ENCODE assay signal across 8 cellular contexts in genomic region chr1:167454304-167454928, GRCh38.
DNase-seq lines count a peak whose midpoint lies in the region; ATAC-seq and TF ChIP-seq lines count a peak whose summit lies in the region.

No MANE protein-coding gene starts in this region.

- ATAC-seq in SK-N-SH treated with all-trans-retinoic acid at 6 μM for 48 hours (no peak), HG03175 (IDR thresholded peaks at IDR 0.05; ENCODE audit: unreplicated experiment) (no peak), HG03565 (IDR thresholded peaks at IDR 0.05; ENCODE audit: unreplicated experiment) (no peak), HG03378 (IDR thresholded peaks at IDR 0.05; ENCODE audit: unreplicated experiment) (no peak)

- peak overlapping the region in 1 of 2 experiments; percentile 45; a peak in 1 of 4 replicates for H3K27ac ChIP-seq in SK-N-SH (ENCODE audit: low read depth in 2 of 2, low read length in 1 of 2)

- H3K36me3 ChIP-seq in SK-N-SH (replicated peaks in 1 of 2; ENCODE audit: control insufficient read depth in 1 of 2, insufficient read depth in 2 of 2, low read length in 1 of 2) = no peaks in the 10 kb centered on the region
- no peaks in the 10 kb centered on the region for H3K36me3 ChIP-seq in skeletal muscle satellite cell (ENCODE audit: insufficient read depth, low read length)

- no peaks in the 10 kb centered on the region for H4K20me1 ChIP-seq in SK-N-SH (ENCODE audit: insufficient read depth)

- no peaks in the 10 kb centered on the region for H3K9me3 ChIP-seq in SK-N-SH
- no peaks in the 10 kb centered on the region for H3K9me3 ChIP-seq in skeletal muscle satellite cell (replicated peaks; ENCODE audit: low read length)

- peaks cover 21% of the 10 kb centered on the region for H3K36me3 Mint-ChIP-seq in T-helper 1 cell treated with Interleukin-12 subunit alpha and Interleukin-12 subunit beta and Interleukin-4 antibody, amounts not matched to agents 30 μg/mL and 1 μg/mL, for 36 hours (ENCODE audit: low read depth)

- CTCF ChIA-PET in SK-N-SH (lab: Yijun Ruan, JAX) = interaction anchor here (0.6 to 5.5 kb wide), 12 partner anchors 11 to 544 kb away, joined by 3 to 45 read pairs (median 4); no protein-coding TSS in a partner anchor

- H3F3A ChIP-seq in SK-N-SH (replicated peaks; ENCODE audit: insufficient read depth) = no peaks in the 10 kb centered on the region

- no peaks in the 10 kb centered on the region for H3K79me2 ChIP-seq in SK-N-SH (ENCODE audit: insufficient read depth)

- H3K9ac ChIP-seq in SK-N-SH = peak overlapping the region; percentile 71
- peak overlapping the region; percentile 88 for H3K9ac ChIP-seq in skeletal muscle satellite cell (ENCODE audit: low read depth, low read length)

- H3K4me3 Mint-ChIP-seq in T-helper 1 cell treated with Interleukin-12 subunit alpha and Interleukin-12 subunit beta and Interleukin-4 antibody, amounts not matched to agents 30 μg/mL and 1 μg/mL, for 36 hours = peak overlapping the region; percentile 69

- H3K4me1 Mint-ChIP-seq in T-helper 1 cell treated with Interleukin-12 subunit alpha and Interleukin-12 subunit beta and Interleukin-4 antibody, amounts not matched to agents 30 μg/mL and 1 μg/mL, for 36 hours (ENCODE audit: low read depth) = peaks cover 51% of the 10 kb centered on the region

- no peak for TF ChIP-seq RAD21 in SK-N-SH (IDR thresholded peaks at IDR 0.05; ENCODE audit: low read length)

- H2AFZ ChIP-seq in SK-N-SH (ENCODE audit: low read depth) = peak overlapping the region; percentile 97

- H3K27me3 Mint-ChIP-seq in T-helper 1 cell treated with Interleukin-12 subunit alpha and Interleukin-12 subunit beta and Interleukin-4 antibody, amounts not matched to agents 30 μg/mL and 1 μg/mL, for 36 hours (ENCODE audit: low read depth) = no peaks in the 10 kb centered on the region

- H3K27ac Mint-ChIP-seq in T-helper 1 cell treated with Interleukin-12 subunit alpha and Interleukin-12 subunit beta and Interleukin-4 antibody, amounts not matched to agents 30 μg/mL and 1 μg/mL, for 36 hours = peak overlapping the region; percentile 28

- DNase-seq in SK-N-SH (no peak), fibroblast of peridontal ligament (ENCODE audit: extremely low read depth) (peak; percentile 5)

- H3K27me3 ChIP-seq in SK-N-SH (ENCODE audit: insufficient read depth) (peaks cover 6% of the 10 kb centered on the region; the same call in 1 of the 2 replicates), skeletal muscle satellite cell (ENCODE audit: control insufficient read depth, insufficient read depth, low read length) (peaks cover 18% of the 10 kb centered on the region)

- no peaks in the 10 kb centered on the region for H3K9me2 ChIP-seq in SK-N-SH

- H3K4me3 ChIP-seq in SK-N-SH (ENCODE audit: low read depth in 2 of 2, low read length in 1 of 2) (peak overlapping the region; percentile 62 to 87), skeletal muscle satellite cell (ENCODE audit: low read length) (peak overlapping the region; percentile 91)

- no peak for TF ChIP-seq EP300 in SK-N-SH (IDR thresholded peaks at IDR 0.05; ENCODE audit: borderline replicate concordance in 1 of 2, low read depth in 1 of 2, low read length in 1 of 2)

- peak overlapping the region; percentile 98 for H3K4me2 ChIP-seq in SK-N-SH
- peak overlapping the region; percentile 100 for H3K4me2 ChIP-seq in skeletal muscle satellite cell (ENCODE audit: low read length)

- no peaks in the 10 kb centered on the region for H3K9me3 Mint-ChIP-seq in T-helper 1 cell treated with Interleukin-12 subunit alpha and Interleukin-12 subunit beta and Interleukin-4 antibody, amounts not matched to agents 30 μg/mL and 1 μg/mL, for 36 hours

- H3K4me1 ChIP-seq in SK-N-SH (ENCODE audit: control insufficient read depth in 1 of 2, insufficient read depth in 2 of 2, low read depth in 1 of 2, low read length in 1 of 2) (peaks cover 0 to 8% of the 10 kb centered on the region in 2 experiments; a peak in 1 of 4 replicates), skeletal muscle satellite cell (ENCODE audit: control insufficient read depth, insufficient read depth, low read length) (peaks cover 4% of the 10 kb centered on the region)

- WGBS in SK-N-SH (ENCODE audit: low lambda C conversion rate) = 55% methylated on average over 12 of the region's 21 CpGs

- no peak for TF ChIP-seq CTCF in SK-N-SH (IDR thresholded peaks at IDR 0.05)

- POLR2A ChIA-PET in SK-N-SH (lab: Yijun Ruan, JAX) = interaction anchor here (0.6 to 1.5 kb wide), 4 partner anchors 10 to 480 kb away, joined by 3 to 4 read pairs (median 3); no protein-coding TSS in a partner anchor

TF ChIP-seq in SK-N-SH, 30 proteins besides CTCF, POLR2A, EP300 and RAD21 (continues in another document):
- TF ChIP-seq POLR2AphosphoS5 (IDR thresholded peaks at IDR 0.05; ENCODE audit: low read depth, low read length) (no peak), USF1 (IDR thresholded peaks at IDR 0.05; ENCODE audit: borderline replicate concordance, low read depth) (no peak), RCOR1 (IDR thresholded peaks at IDR 0.05; ENCODE audit: low read length) (no peak), NRF1 (IDR thresholded peaks at IDR 0.05; ENCODE audit: low read depth, low read length) (no peak)
- TF ChIP-seq, protein P1, sequence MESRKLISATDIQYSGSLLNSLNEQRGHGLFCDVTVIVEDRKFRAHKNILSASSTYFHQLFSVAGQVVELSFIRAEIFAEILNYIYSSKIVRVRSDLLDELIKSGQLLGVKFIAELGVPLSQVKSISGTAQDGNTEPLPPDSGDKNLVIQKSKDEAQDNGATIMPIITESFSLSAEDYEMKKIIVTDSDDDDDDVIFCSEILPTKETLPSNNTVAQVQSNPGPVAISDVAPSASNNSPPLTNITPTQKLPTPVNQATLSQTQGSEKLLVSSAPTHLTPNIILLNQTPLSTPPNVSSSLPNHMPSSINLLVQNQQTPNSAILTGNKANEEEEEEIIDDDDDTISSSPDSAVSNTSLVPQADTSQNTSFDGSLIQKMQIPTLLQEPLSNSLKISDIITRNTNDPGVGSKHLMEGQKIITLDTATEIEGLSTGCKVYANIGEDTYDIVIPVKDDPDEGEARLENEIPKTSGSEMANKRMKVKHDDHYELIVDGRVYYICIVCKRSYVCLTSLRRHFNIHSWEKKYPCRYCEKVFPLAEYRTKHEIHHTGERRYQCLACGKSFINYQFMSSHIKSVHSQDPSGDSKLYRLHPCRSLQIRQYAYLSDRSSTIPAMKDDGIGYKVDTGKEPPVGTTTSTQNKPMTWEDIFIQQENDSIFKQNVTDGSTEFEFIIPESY (IDR thresholded peaks at IDR 0.05; ENCODE audit: borderline replicate concordance, low read depth) = no peak
- TF ChIP-seq, protein P2, sequence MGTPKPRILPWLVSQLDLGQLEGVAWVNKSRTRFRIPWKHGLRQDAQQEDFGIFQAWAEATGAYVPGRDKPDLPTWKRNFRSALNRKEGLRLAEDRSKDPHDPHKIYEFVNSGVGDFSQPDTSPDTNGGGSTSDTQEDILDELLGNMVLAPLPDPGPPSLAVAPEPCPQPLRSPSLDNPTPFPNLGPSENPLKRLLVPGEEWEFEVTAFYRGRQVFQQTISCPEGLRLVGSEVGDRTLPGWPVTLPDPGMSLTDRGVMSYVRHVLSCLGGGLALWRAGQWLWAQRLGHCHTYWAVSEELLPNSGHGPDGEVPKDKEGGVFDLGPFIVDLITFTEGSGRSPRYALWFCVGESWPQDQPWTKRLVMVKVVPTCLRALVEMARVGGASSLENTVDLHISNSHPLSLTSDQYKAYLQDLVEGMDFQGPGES (IDR thresholded peaks at IDR 0.05; ENCODE audit: low read depth, low read length) = no peak

TF ChIP-seq in SK-N-SH treated with all-trans-retinoic acid at 6 μM for 48 hours, 23 proteins besides CTCF, POLR2A, EP300 and RAD21:
- TF ChIP-seq GLIS3 (CRISPR knock-in tag; IDR thresholded peaks at IDR 0.05) (no peak), ZNF70 (CRISPR knock-in tag; IDR thresholded peaks at IDR 0.05) (no peak), RARB (CRISPR knock-in tag; IDR thresholded peaks at IDR 0.05) (no peak), BACH2 (CRISPR knock-in tag; IDR thresholded peaks at IDR 0.05; ENCODE audit: borderline replicate concordance) (no peak), PPARA (CRISPR knock-in tag; IDR thresholded peaks at IDR 0.05; ENCODE audit: borderline replicate concordance) (no peak), OSR1 (CRISPR knock-in tag; IDR thresholded peaks at IDR 0.05) (no peak), ZNF8 (CRISPR knock-in tag; IDR thresholded peaks at IDR 0.05) (no peak), ZC3H10 (CRISPR knock-in tag; IDR thresholded peaks at IDR 0.05) (no peak), TOX (CRISPR knock-in tag; IDR thresholded peaks at IDR 0.05; ENCODE audit: borderline replicate concordance) (no peak), TCF4 (CRISPR knock-in tag; IDR thresholded peaks at IDR 0.05; ENCODE audit: borderline replicate concordance) (no peak)
- TF ChIP-seq, protein P3, sequence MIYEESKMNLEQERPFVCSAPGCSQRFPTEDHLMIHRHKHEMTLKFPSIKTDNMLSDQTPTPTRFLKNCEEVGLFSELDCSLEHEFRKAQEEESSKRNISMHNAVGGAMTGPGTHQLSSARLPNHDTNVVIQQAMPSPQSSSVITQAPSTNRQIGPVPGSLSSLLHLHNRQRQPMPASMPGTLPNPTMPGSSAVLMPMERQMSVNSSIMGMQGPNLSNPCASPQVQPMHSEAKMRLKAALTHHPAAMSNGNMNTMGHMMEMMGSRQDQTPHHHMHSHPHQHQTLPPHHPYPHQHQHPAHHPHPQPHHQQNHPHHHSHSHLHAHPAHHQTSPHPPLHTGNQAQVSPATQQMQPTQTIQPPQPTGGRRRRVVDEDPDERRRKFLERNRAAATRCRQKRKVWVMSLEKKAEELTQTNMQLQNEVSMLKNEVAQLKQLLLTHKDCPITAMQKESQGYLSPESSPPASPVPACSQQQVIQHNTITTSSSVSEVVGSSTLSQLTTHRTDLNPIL (CRISPR knock-in tag; IDR thresholded peaks at IDR 0.05; ENCODE audit: low read depth) = no peak
- TF ChIP-seq, protein P4, sequence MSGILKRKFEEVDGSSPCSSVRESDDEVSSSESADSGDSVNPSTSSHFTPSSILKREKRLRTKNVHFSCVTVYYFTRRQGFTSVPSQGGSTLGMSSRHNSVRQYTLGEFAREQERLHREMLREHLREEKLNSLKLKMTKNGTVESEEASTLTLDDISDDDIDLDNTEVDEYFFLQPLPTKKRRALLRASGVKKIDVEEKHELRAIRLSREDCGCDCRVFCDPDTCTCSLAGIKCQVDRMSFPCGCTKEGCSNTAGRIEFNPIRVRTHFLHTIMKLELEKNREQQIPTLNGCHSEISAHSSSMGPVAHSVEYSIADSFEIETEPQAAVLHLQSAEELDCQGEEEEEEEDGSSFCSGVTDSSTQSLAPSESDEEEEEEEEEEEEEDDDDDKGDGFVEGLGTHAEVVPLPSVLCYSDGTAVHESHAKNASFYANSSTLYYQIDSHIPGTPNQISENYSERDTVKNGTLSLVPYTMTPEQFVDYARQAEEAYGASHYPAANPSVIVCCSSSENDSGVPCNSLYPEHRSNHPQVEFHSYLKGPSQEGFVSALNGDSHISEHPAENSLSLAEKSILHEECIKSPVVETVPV (CRISPR knock-in tag; IDR thresholded peaks at IDR 0.05) = no peak
